20 cellular contexts compared by ENCODE assay signal in genomic region chr20:16713056-16713455, GRCh38. TPM values are rescaled to one million over a fixed set of nuclear protein-coding genes. Genes with fewer than 3 reads are reported as not detected.
"Had no signal": no experiment of that assay in that cellular context is flagged by ENCODE, and none has a peak within 500 bp of the region (broad histone marks: within the 10 kb centered on the region; RNA-seq: fewer than 3 reads in every experiment).

No MANE protein-coding gene starts in this region.

- H3K4me1 ChIP-seq: esophagus squamous epithelium, stomach had no signal

- H3K27ac ChIP-seq: esophagus squamous epithelium, stomach, VCaP had no signal

- H3K9me3 ChIP-seq: esophagus squamous epithelium, mucosa of descending colon, stomach had no signal

- H3K36me3 ChIP-seq: esophagus squamous epithelium, stomach had no signal

- ATAC-seq: activated CD4-positive, alpha-beta T cell treated with anti-CD3 and anti-CD28 coated beads for 36 hours; activated CD8-positive, alpha-beta T cell treated with anti-CD3 and anti-CD28 coated beads for 36 hours; activated T-cell treated with anti-CD3 and anti-CD28 coated beads, Interleukin-2, amount 50 U/mL, for 72 hours; left colon; mucosa of descending colon; natural killer cell treated with Interleukin-12 subunit alpha and Interleukin-12 subunit beta and Interleukin-15 and Interleukin-18, amount 100 ng/mL, for 72 hours had no signal

- DNase-seq: activated CD4-positive, alpha-beta T cell treated with anti-CD3 and anti-CD28 coated beads for 36 hours; activated CD8-positive, alpha-beta memory T cell treated with anti-CD3 and anti-CD28 coated beads, Interleukin-2, amount 50 U/mL, for 4 hours; activated CD8-positive, alpha-beta T cell treated with anti-CD3 and anti-CD28 coated beads for 36 hours; activated gamma-delta T cell treated with Interleukin-2 at 50 U/mL for 16 hours; activated naive CD8-positive, alpha-beta T cell treated with anti-CD3 and anti-CD28 coated beads for 36 hours; activated T-cell treated with anti-CD3 and anti-CD28 coated beads, Interleukin-2, amount 50 U/mL, for 72 hours; esophagus squamous epithelium; foreskin fibroblast; left colon; mammary epithelial cell; mucosa of descending colon; stimulated activated CD4-positive, alpha-beta T cell treated with anti-CD3 and anti-CD28 coated beads, Interleukin-15, amount 100 ng/mL, for 24 hours; stimulated activated CD4-positive, alpha-beta T cell treated with anti-CD3 and anti-CD28 coated beads, Interleukin-4, amount 100 ng/mL, for 24 hours; stomach; T1000 had no signal

- H3K4me3 ChIP-seq: esophagus squamous epithelium, mucosa of descending colon, stomach had no signal

RNA-seq across cellular contexts. Expression of gene OTOR, which starts 35.1 kb away (rescaled TPM):
- total RNA-seq: activated CD4-positive, alpha-beta T cell treated with anti-CD3 and anti-CD28 coated beads for 36 hours; activated CD8-positive, alpha-beta T cell treated with anti-CD3 and anti-CD28 coated beads for 36 hours; activated naive CD8-positive, alpha-beta T cell treated with anti-CD3 and anti-CD28 coated beads for 36 hours; activated T-cell treated with anti-CD3 and anti-CD28 coated beads, Interleukin-2, amount 50 U/mL, for 72 hours; cerebellum; dermis microvascular lymphatic vessel endothelial cell; esophagus squamous epithelium; left colon; mammary epithelial cell; mucosa of descending colon; natural killer cell treated with Interleukin-12 subunit alpha and Interleukin-12 subunit beta and Interleukin-15 and Interleukin-18, amount 100 ng/mL, for 72 hours; osteocyte; stomach had no signal
- polyA plus RNA-seq: mammary epithelial cell, stomach had no signal
